ENCODE assay signal across 1 cellular context in the genomic region with DNA sequence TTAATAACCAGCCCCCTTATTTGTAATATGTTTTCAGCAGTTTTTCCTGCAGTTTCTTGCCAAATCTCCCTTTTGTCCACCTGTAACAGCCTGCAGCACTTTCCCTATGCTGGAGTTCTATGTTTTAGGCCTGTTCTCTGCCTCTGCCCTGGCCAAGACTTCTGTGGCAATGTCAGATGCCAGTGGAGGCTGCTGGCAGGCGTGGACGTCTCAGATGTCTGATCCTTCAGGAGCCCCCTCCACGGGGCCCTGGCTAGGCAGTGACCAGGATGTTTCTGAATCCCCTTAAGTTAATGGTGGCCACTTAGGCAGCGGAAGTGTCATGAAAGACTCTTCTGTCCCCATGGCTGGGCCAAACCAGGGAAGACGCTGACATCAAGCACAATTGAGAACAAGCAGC.
TF ChIP-seq lines count a peak whose summit lies in the region.

No MANE protein-coding gene starts in this region.

TF ChIP-seq in A549, 52 proteins besides CTCF, POLR2A, EP300 and RAD21 (continued from another document):
- TF ChIP-seq, protein P1, sequence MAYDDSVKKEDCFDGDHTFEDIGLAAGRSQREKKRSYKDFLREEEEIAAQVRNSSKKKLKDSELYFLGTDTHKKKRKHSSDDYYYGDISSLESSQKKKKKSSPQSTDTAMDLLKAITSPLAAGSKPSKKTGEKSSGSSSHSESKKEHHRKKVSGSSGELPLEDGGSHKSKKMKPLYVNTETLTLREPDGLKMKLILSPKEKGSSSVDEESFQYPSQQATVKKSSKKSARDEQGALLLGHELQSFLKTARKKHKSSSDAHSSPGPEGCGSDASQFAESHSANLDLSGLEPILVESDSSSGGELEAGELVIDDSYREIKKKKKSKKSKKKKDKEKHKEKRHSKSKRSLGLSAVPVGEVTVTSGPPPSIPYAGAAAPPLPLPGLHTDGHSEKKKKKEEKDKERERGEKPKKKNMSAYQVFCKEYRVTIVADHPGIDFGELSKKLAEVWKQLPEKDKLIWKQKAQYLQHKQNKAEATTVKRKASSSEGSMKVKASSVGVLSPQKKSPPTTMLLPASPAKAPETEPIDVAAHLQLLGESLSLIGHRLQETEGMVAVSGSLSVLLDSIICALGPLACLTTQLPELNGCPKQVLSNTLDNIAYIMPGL (CRISPR knock-in tag; IDR thresholded peaks at IDR 0.05; ENCODE audit: borderline replicate concordance): no peak
